In genomic region chr14:75224561-75224960, GRCh38 we compare ENCODE assay signal across 15 cellular contexts. TPM values are rescaled to one million over a fixed set of nuclear protein-coding genes. Genes with fewer than 3 reads are reported as not detected.
A peak's percentile ranks its signal among the peaks of the same experiment; 100 is the strongest.
DNase-seq lines count a peak whose midpoint lies in the region; ATAC-seq and TF ChIP-seq lines count a peak whose summit lies in the region.
"Had no signal": no experiment of that assay in that cellular context is flagged by ENCODE, and none has a peak within 500 bp of the region (broad histone marks: within the 10 kb centered on the region; RNA-seq: fewer than 3 reads in every experiment).

No MANE protein-coding gene starts in this region.

- H2AFZ ChIP-seq in fibroblast of lung (ENCODE audit: low read length) (no peak overlapping the region), osteoblast (ENCODE audit: low read length) (no peak overlapping the region)

- peak overlapping the region; percentile 4; the same call in 1 of the 2 replicates for H3K27ac Mint-ChIP-seq in HFFc6

- no peak overlapping the region for H3K4me3 Mint-ChIP-seq in HFFc6
- H3K4me3 Mint-ChIP-seq: CD4-positive, CD25-positive, alpha-beta regulatory T cell had no signal

- no peak for TF ChIP-seq CTCF in HFFc6 (IDR thresholded peaks at IDR 0.05)
- TF ChIP-seq CTCF in WERI-Rb-1 (IDR thresholded peaks at IDR 0.05; ENCODE audit: low read depth, low read length) = no peak
- TF ChIP-seq CTCF in fibroblast of lung (conservative IDR thresholded peaks at IDR 0.05 in 1 of 2, IDR thresholded peaks at IDR 0.05 in 1 of 2; ENCODE audit: low read depth in 1 of 2, low read length in 2 of 2) = no peak
- no peak for TF ChIP-seq CTCF in osteoblast (IDR thresholded peaks at IDR 0.05; ENCODE audit: extremely low read depth, low read depth, low read length)
- TF ChIP-seq CTCF in brain microvascular endothelial cell (IDR thresholded peaks at IDR 0.05; ENCODE audit: low read depth, low read length, missing control alignments) = no peak

- intact Hi-C loops in left colon (cut with DNase I, micrococcal nuclease) = no loop called here

- H3K4me1 ChIP-seq in fibroblast of lung (ENCODE audit: control insufficient read depth, extremely low read depth, insufficient read depth, low read length) (peaks cover 4% of the 10 kb centered on the region), osteoblast (ENCODE audit: insufficient read depth, low read length) (peaks cover 12% of the 10 kb centered on the region)

- H3K36me3 Mint-ChIP-seq in HFFc6 (ENCODE audit: low read depth) = no peaks in the 10 kb centered on the region
- H3K36me3 Mint-ChIP-seq: CD4-positive, CD25-positive, alpha-beta regulatory T cell had no signal

- H3K36me3 ChIP-seq in WERI-Rb-1 (no peaks in the 10 kb centered on the region), fibroblast of lung (ENCODE audit: control insufficient read depth, insufficient read depth, low read length) (no peaks in the 10 kb centered on the region), osteoblast (ENCODE audit: insufficient read depth, low read length) (no peaks in the 10 kb centered on the region), brain microvascular endothelial cell (replicated peaks) (no peaks in the 10 kb centered on the region)

- H3K4me3 ChIP-seq in WERI-Rb-1 (ENCODE audit: low read depth, low read length) = no peak overlapping the region
- H3K4me3 ChIP-seq in fibroblast of lung (replicated peaks in 1 of 4; ENCODE audit: control extremely low read depth in 1 of 4, insufficient read depth in 1 of 4, low read depth in 3 of 4, low read length in 4 of 4) = no peak overlapping the region
- H3K4me3 ChIP-seq in osteoblast (ENCODE audit: insufficient read depth, low read length) = no peak overlapping the region
- H3K4me3 ChIP-seq in brain microvascular endothelial cell (ENCODE audit: low read depth, low read length) = no peak overlapping the region
- H3K4me3 ChIP-seq: K562 had no signal

- no peak for DNase-seq in HFFc6
- no peak for DNase-seq in WERI-Rb-1
- peak; percentile 26 to 28 for DNase-seq in fibroblast of lung (ENCODE audit: low read depth in 2 of 2)
- no peak for DNase-seq in osteoblast (ENCODE audit: insufficient read length, low spot score, missing footprints)
- DNase-seq in brain microvascular endothelial cell = no peak
- no peak for DNase-seq in stimulated activated CD4-positive, alpha-beta T cell treated with anti-CD3 and anti-CD28 coated beads, Interleukin-4, amount 100 ng/mL, for 24 hours
- no peak for DNase-seq in left colon
- DNase-seq: Caco-2; CD4-positive, CD25-positive, alpha-beta regulatory T cell; DMS153; H9; NCI-H1417 treated with DMSO at 0.1 percent for 48 hours; NCI-H446 treated with DMSO at 0.1 percent for 48 hours; PC-3 had no signal

- no peaks in the 10 kb centered on the region for H3K27me3 ChIP-seq in WERI-Rb-1 (ENCODE audit: insufficient read depth, low read depth, severe bottlenecking)
- H3K27me3 ChIP-seq in fibroblast of lung (ENCODE audit: control insufficient read depth, insufficient read depth, low read length) = no peaks in the 10 kb centered on the region
- H3K27me3 ChIP-seq in osteoblast (ENCODE audit: insufficient read depth, low read length) = no peaks in the 10 kb centered on the region
- no peaks in the 10 kb centered on the region for H3K27me3 ChIP-seq in brain microvascular endothelial cell (replicated peaks)

- no peaks in the 10 kb centered on the region for H3K79me2 ChIP-seq in fibroblast of lung (ENCODE audit: control insufficient read depth, insufficient read depth, low read length)
- H3K79me2 ChIP-seq in osteoblast (ENCODE audit: insufficient read depth, low read length) = no peaks in the 10 kb centered on the region

- no peak overlapping the region for H3K9ac ChIP-seq in fibroblast of lung (ENCODE audit: insufficient read depth, low read length)

- in situ Hi-C loops in brain microvascular endothelial cell (cut with HindIII; ENCODE audit: low pct_ligation_motif_present, low sequenced_read_pairs) = no loop called here

- H3K4me2 ChIP-seq in fibroblast of lung (ENCODE audit: extremely low read depth, insufficient read depth, low read length) = no peak overlapping the region
- H3K4me2 ChIP-seq in osteoblast (ENCODE audit: insufficient read depth, low read length) = no peak overlapping the region

- no peaks in the 10 kb centered on the region for H3K27me3 Mint-ChIP-seq in HFFc6 (ENCODE audit: insufficient read depth)

- H3K27ac ChIP-seq in WERI-Rb-1 (peak overlapping the region; percentile 64; the same call in 1 of the 2 replicates), fibroblast of lung (ENCODE audit: insufficient read depth, low read length) (no peak overlapping the region), osteoblast (ENCODE audit: low read depth, low read length) (no peak overlapping the region), brain microvascular endothelial cell (no peak overlapping the region)

- H3K9me3 ChIP-seq in WERI-Rb-1 (ENCODE audit: severe bottlenecking) = no peaks in the 10 kb centered on the region
- no peaks in the 10 kb centered on the region for H3K9me3 ChIP-seq in fibroblast of lung (ENCODE audit: control insufficient read depth, insufficient read depth, low read depth, low read length)
- H3K9me3 ChIP-seq in osteoblast (ENCODE audit: low read depth, low read length) = no peaks in the 10 kb centered on the region
- H3K9me3 ChIP-seq: Caco-2 had no signal

- H4K20me1 ChIP-seq in fibroblast of lung (ENCODE audit: control insufficient read depth, extremely low read depth, insufficient read depth, low read length) = no peaks in the 10 kb centered on the region
- no peaks in the 10 kb centered on the region for H4K20me1 ChIP-seq in osteoblast (ENCODE audit: insufficient read depth, low read length)

- ATAC-seq in left colon = no peak
- ATAC-seq: PC-3 had no signal

- peaks cover 34% of the 10 kb centered on the region for H3K4me1 Mint-ChIP-seq in HFFc6 (ENCODE audit: low read depth)

- H3K9me3 Mint-ChIP-seq in HFFc6 = no peaks in the 10 kb centered on the region
- H3K9me3 Mint-ChIP-seq: CD4-positive, CD25-positive, alpha-beta regulatory T cell; H9 had no signal

RNA-seq across cellular contexts. Expression of gene TMED10, which starts 48.1 kb away (rescaled TPM):
- 100 to 1,000 TPM; 370 to 494 (median 430) TPM for total RNA-seq in HFFc6 (2021; fragmentation: NEBNext Ultra II Directional; extraction: Animal tissue kit (Norgen Biotek cat#: 25700))
- total RNA-seq in fibroblast of lung (173 and 223 TPM in 2 replicates), osteoblast (306 and 314 TPM in 2 replicates), left colon (100 to 1,000 TPM; 333 to 360 TPM)
- polyA plus RNA-seq in fibroblast of lung = 285 and 333 TPM in 2 replicates
- polyA plus RNA-seq in fibroblast of lung (2012) = 224 and 225 TPM in 2 replicates
- 462 and 538 TPM in 2 replicates for polyA minus RNA-seq in fibroblast of lung (ENCODE audit: low replicate concordance)

RNA-seq across cellular contexts. Expression of gene FOS, which starts 54.1 kb away (rescaled TPM):
- 100 to 1,000 TPM; 118 to 368 (median 342) TPM for total RNA-seq in HFFc6 (2021; fragmentation: NEBNext Ultra II Directional; extraction: Animal tissue kit (Norgen Biotek cat#: 25700))
- 71.4 and 178 TPM in 2 replicates for total RNA-seq in fibroblast of lung
- polyA plus RNA-seq in fibroblast of lung = 24.6 and 347 TPM in 2 replicates
- polyA plus RNA-seq in fibroblast of lung (2012) = 20.7 and 373 TPM in 2 replicates
- polyA minus RNA-seq in fibroblast of lung (ENCODE audit: low replicate concordance) = 80.6 and 399 TPM in 2 replicates
- 42.3 and 63.6 TPM in 2 replicates for total RNA-seq in osteoblast
- 100 to 1,000 TPM; 220 to 877 TPM for total RNA-seq in left colon

Comparison
In these comparisons a context has a peak if more than half of its experiments do, and no peak if none do; other contexts are left out.
1. DNase-seq: peak in fibroblast of lung (2 of 2); none in HFFc6 (single experiment), WERI-Rb-1 (single experiment), osteoblast (single experiment), brain microvascular endothelial cell (single experiment), stimulated activated CD4-positive, alpha-beta T cell treated with anti-CD3 and anti-CD28 coated beads, Interleukin-4, amount 100 ng/mL, for 24 hours (single experiment) and left colon (0 of 2).